10 cellular contexts compared by ENCODE assay signal in the genomic region with DNA sequence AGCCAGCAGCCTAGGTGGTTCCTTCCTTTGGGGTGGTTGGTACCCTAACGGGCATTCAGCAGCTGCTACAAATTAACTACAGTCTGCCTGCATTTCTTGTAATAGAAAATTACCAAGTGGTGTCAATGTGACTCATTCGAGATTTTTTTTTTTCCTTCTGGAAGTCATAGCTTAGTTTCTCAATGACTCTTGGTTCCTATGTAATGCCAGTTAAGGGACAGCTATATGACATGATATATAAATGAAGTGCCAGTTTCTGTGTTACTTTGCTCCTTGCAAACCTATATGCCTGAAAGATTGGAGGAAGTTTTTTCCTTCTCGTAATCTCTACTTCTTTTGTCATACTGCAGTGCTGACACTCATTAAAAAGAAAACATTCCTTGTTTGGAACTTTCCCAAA. TPM values are rescaled to one million over a fixed set of nuclear protein-coding genes. Genes with fewer than 3 reads are reported as not detected.
DNase-seq lines count a peak whose midpoint lies in the region; ATAC-seq and TF ChIP-seq lines count a peak whose summit lies in the region.
"Had no signal": no experiment of that assay in that cellular context is flagged by ENCODE, and none has a peak within 500 bp of the region (broad histone marks: within the 10 kb centered on the region; RNA-seq: fewer than 3 reads in every experiment).

No MANE protein-coding gene starts in this region.

- ATAC-seq in psoas muscle (peak in 1 of 4 donors; percentile 5), GM18502 (IDR thresholded peaks at IDR 0.05; ENCODE audit: poor library complexity, unreplicated experiment) (no peak)

- H3K9me3 ChIP-seq in colonic mucosa, result no peaks in the 10 kb centered on the region
- H3K9me3 ChIP-seq in psoas muscle, result no peaks in the 10 kb centered on the region
- no peaks in the 10 kb centered on the region for H3K9me3 ChIP-seq in MM.1S (replicated peaks; ENCODE audit: insufficient read depth, low read length)

- H3F3A ChIP-seq in MM.1S (ENCODE audit: insufficient read depth, low read length), result peaks cover 21% of the 10 kb centered on the region

- H3K79me2 ChIP-seq in MM.1S (ENCODE audit: low read length), result peaks cover 25% of the 10 kb centered on the region

- H3K4me2 ChIP-seq in MM.1S (ENCODE audit: low read depth, low read length), result no peak overlapping the region

- no peaks in the 10 kb centered on the region for H3K9me2 ChIP-seq in MM.1S (replicated peaks; ENCODE audit: insufficient read depth, low read length)

- no peaks in the 10 kb centered on the region for H4K20me1 ChIP-seq in MM.1S (ENCODE audit: insufficient read depth, low read length)

- H3K4me3 ChIP-seq in colonic mucosa (no peak overlapping the region), psoas muscle (peak overlapping the region; percentile 95), MM.1S (ENCODE audit: low read length) (no peak overlapping the region)

- intact Hi-C loops in colonic mucosa (cut with DNase I) (loop anchor here (10.0 kb wide), 1 partner anchor 131 kb away; the partner anchor contains the start of gene TMCO1), psoas muscle (cut with DNase I) (loop anchor here in 1 of 2 donors (5.0 kb wide), 2 partner anchors 64 to 194 kb away; partner anchors contain the start of genes ALDH9A1 and UCK2)

- no peaks in the 10 kb centered on the region for H3K27me3 ChIP-seq in colonic mucosa
- no peaks in the 10 kb centered on the region for H3K27me3 ChIP-seq in psoas muscle (ENCODE audit: insufficient read depth in 3 of 3, low read length in 2 of 3)
- no peaks in the 10 kb centered on the region for H3K27me3 ChIP-seq in MM.1S (replicated peaks; ENCODE audit: insufficient read depth, low read length)

- TF ChIP-seq CTCF in colonic mucosa (IDR thresholded peaks at IDR 0.05) (no peak), psoas muscle (IDR thresholded peaks at IDR 0.05) (no peak), MM.1S (IDR thresholded peaks at IDR 0.05; ENCODE audit: low read length) (no peak)

- H3K4me1 ChIP-seq in colonic mucosa (peaks cover 8% of the 10 kb centered on the region), psoas muscle (peaks cover 65% of the 10 kb centered on the region), MM.1S (ENCODE audit: low read length) (peaks cover 5% of the 10 kb centered on the region)

- DNase-seq in DMS53 (lab: John Stamatoyannopoulos, UW) (peak; percentile 13), DMS53 treated with DMSO at 0.1 percent for 48 hours (lab: John Stamatoyannopoulos, UW; ENCODE audit: unreplicated experiment) (no peak), M059J (ENCODE audit: low read depth) (peak; percentile 36), colonic mucosa (no peak), psoas muscle (no peak), GM19240 (ENCODE audit: insufficient read length, low spot score) (no peak), MM.1S (no peak)
- DNase-seq: NCI-H1694 treated with DMSO at 0.1 percent for 48 hours had no signal

- H3K36me3 ChIP-seq in colonic mucosa, result no peaks in the 10 kb centered on the region
- H3K36me3 ChIP-seq in psoas muscle (ENCODE audit: insufficient read depth in 1 of 2, low read depth in 1 of 2), result peaks cover 0 to 20% of the 10 kb centered on the region in 2 donors
- H3K36me3 ChIP-seq in MM.1S (replicated peaks; ENCODE audit: insufficient read depth, low read length), result no peaks in the 10 kb centered on the region

- no peak overlapping the region for H2AFZ ChIP-seq in MM.1S (ENCODE audit: low read length)

- WGBS in psoas muscle, 3 donors, result 21 to 43% (median 27%) methylated on average over 3 of the region's 3 CpGs

- H3K27ac ChIP-seq in colonic mucosa (peak overlapping the region; percentile 12), psoas muscle (peak overlapping the region; percentile 99), MM.1S (ENCODE audit: low read length) (no peak overlapping the region)
- H3K27ac ChIP-seq: 22Rv1 had no signal

- peak overlapping the region in 1 of 2 donors; percentile 23 for H3K9ac ChIP-seq in colonic mucosa (ENCODE audit: low read depth in 2 of 2, low read length in 2 of 2)
- H3K9ac ChIP-seq in MM.1S (ENCODE audit: low read length), result no peak overlapping the region

RNA-seq across cellular contexts. Expression of gene MGST3, which starts 2.6 kb away (rescaled TPM):
- total RNA-seq in M059J (2014; rRNA removed; shearing (Covaris generic)), result 89.6 and 99.6 TPM in 2 replicates
- total RNA-seq in colonic mucosa, result 100 to 1,000 TPM; 338 to 410 TPM
- total RNA-seq in psoas muscle, result 100 to 1,000 TPM; 223 to 318 (median 258) TPM
- 100 to 1,000 TPM; 177 to 329 (median 233) TPM for polyA plus RNA-seq in psoas muscle

Comparison
In these comparisons a context has a peak if more than half of its experiments do, and no peak if none do; other contexts are left out.
1. DNase-seq: peak in DMS53 (single experiment) and M059J (single experiment); none in DMS53 treated with DMSO at 0.1 percent for 48 hours (single experiment), colonic mucosa (single experiment), psoas muscle (0 of 2), GM19240 (single experiment) and MM.1S (single experiment).